Comparison of ENCODE assay signal across 9 cellular contexts in genomic region chr17:58323420-58324408, GRCh38. TPM values are rescaled to one million over a fixed set of nuclear protein-coding genes. Genes with fewer than 3 reads are reported as not detected.
DNase-seq lines count a peak whose midpoint lies in the region; ATAC-seq lines count a peak whose summit lies in the region.
"Had no signal": no experiment of that assay in that cellular context is flagged by ENCODE, and none has a peak within 500 bp of the region (broad histone marks: within the 10 kb centered on the region; RNA-seq: fewer than 3 reads in every experiment).

No MANE protein-coding gene starts in this region.

- peak overlapping the region; percentile 49 for H3K27ac Mint-ChIP-seq in T-helper 2 cell treated with Interferon-gamma antibody and Interleukin-4, amounts not matched to agents 5 μg/mL and 100 μg/mL, for 36 hours

- H3K23ac ChIP-seq in mesenchymal stem cell (ENCODE audit: low read length in 2 of 2), result no peak overlapping the region

- peak overlapping the region; percentile 43 for H2AFZ ChIP-seq in mesenchymal stem cell (ENCODE audit: low read depth, low read length)

- H3K4me3 ChIP-seq in mesenchymal stem cell (ENCODE audit: insufficient read depth in 1 of 2, low read depth in 1 of 2, low read length in 2 of 2) (peak overlapping the region; percentile 29 to 63), thymus (ENCODE audit: low read length) (peak overlapping the region; percentile 29)

- peak overlapping the region; percentile 55 for H3K9ac ChIP-seq in mesenchymal stem cell (ENCODE audit: low read length)

- H2BK5ac ChIP-seq in mesenchymal stem cell (ENCODE audit: low read depth, low read length, poor library complexity, severe bottlenecking), result no peak overlapping the region

- no peak overlapping the region for H3K4ac ChIP-seq in mesenchymal stem cell (ENCODE audit: low read depth in 1 of 2, low read length in 2 of 2)

- H3K4me1 Mint-ChIP-seq in T-helper 2 cell treated with Interferon-gamma antibody and Interleukin-4, amounts not matched to agents 5 μg/mL and 100 μg/mL, for 36 hours (ENCODE audit: low read depth), result peaks cover 17% of the 10 kb centered on the region

- peak overlapping the region; percentile 16 for H3K27ac ChIP-seq in caudate nucleus (ENCODE audit: low read depth, low read length)
- no peak overlapping the region for H3K27ac ChIP-seq in mesenchymal stem cell (ENCODE audit: low read length, poor library complexity, severe bottlenecking)
- H3K27ac ChIP-seq in thymus (ENCODE audit: low read depth), result no peak overlapping the region

- H3K9me3 ChIP-seq in mesenchymal stem cell (ENCODE audit: control insufficient read depth, low read length) (no peaks in the 10 kb centered on the region), thymus (ENCODE audit: control insufficient read depth) (no peaks in the 10 kb centered on the region)

- no peak for DNase-seq in T-helper 2 cell treated with Interferon-gamma antibody and Interleukin-4, amounts not matched to agents 5 μg/mL and 100 μg/mL, for 36 hours (ENCODE audit: low spot score)
- DNase-seq in T-helper 2 cell, result no peak
- DNase-seq in caudate nucleus (lab: John Stamatoyannopoulos, UW), result no peak
- no peak for DNase-seq in mesenchymal stem cell
- no peak for DNase-seq in NCI-H82 treated with DMSO at 0.1 percent for 48 hours (lab: John Stamatoyannopoulos, UW; ENCODE audit: unreplicated experiment)
- no peak for DNase-seq in cerebellum (ENCODE audit: low spot score)
- DNase-seq: activated effector memory CD4-positive, alpha-beta T cell treated with Interleukin-2 at 50 U/mL for 16 hours had no signal

- no peak overlapping the region for H2BK15ac ChIP-seq in mesenchymal stem cell (ENCODE audit: low read depth, poor library complexity, severe bottlenecking)

- peak overlapping the region; percentile 96 for H4K8ac ChIP-seq in mesenchymal stem cell (ENCODE audit: low read length)

- peak overlapping the region; percentile 23 for H3K4me3 Mint-ChIP-seq in T-helper 2 cell treated with Interferon-gamma antibody and Interleukin-4, amounts not matched to agents 5 μg/mL and 100 μg/mL, for 36 hours

- H3K36me3 ChIP-seq in mesenchymal stem cell (ENCODE audit: control insufficient read depth in 1 of 2, insufficient read depth in 2 of 2, low read depth in 1 of 2, low read length in 2 of 2) (peaks cover 0 to 4% of the 10 kb centered on the region in 2 experiments), thymus (ENCODE audit: control insufficient read depth, insufficient read depth) (peaks cover 36% of the 10 kb centered on the region)

- H3K9me3 Mint-ChIP-seq in T-helper 2 cell treated with Interferon-gamma antibody and Interleukin-4, amounts not matched to agents 5 μg/mL and 100 μg/mL, for 36 hours, result no peaks in the 10 kb centered on the region

- H3K36me3 Mint-ChIP-seq in T-helper 2 cell treated with Interferon-gamma antibody and Interleukin-4, amounts not matched to agents 5 μg/mL and 100 μg/mL, for 36 hours (ENCODE audit: low read depth), result peaks cover 30% of the 10 kb centered on the region

- H3K4me1 ChIP-seq in mesenchymal stem cell (ENCODE audit: control insufficient read depth, insufficient read depth, low read depth, low read length) (peaks cover 15% of the 10 kb centered on the region), thymus (ENCODE audit: control insufficient read depth, insufficient read depth, low read length) (peaks cover 31% of the 10 kb centered on the region)

- H3K27me3 ChIP-seq in mesenchymal stem cell (ENCODE audit: control insufficient read depth in 1 of 2, insufficient read depth in 1 of 2, low read length in 2 of 2) (peaks cover 55 to 62% of the 10 kb centered on the region in 2 experiments), thymus (ENCODE audit: control insufficient read depth, insufficient read depth) (no peaks in the 10 kb centered on the region)

- H3K14ac ChIP-seq in mesenchymal stem cell (ENCODE audit: low read length in 2 of 2), result no peak overlapping the region

- H3K79me1 ChIP-seq in mesenchymal stem cell (replicated peaks; ENCODE audit: low read length, poor library complexity, severe bottlenecking), result no peaks in the 10 kb centered on the region

- peak overlapping the region in 1 of 2 experiments; percentile 60 for H3K18ac ChIP-seq in mesenchymal stem cell (ENCODE audit: low read depth in 1 of 2, low read length in 2 of 2)

- H2AK5ac ChIP-seq in mesenchymal stem cell (ENCODE audit: low read length, severe bottlenecking), result no peak overlapping the region

- H3K27me3 Mint-ChIP-seq in T-helper 2 cell treated with Interferon-gamma antibody and Interleukin-4, amounts not matched to agents 5 μg/mL and 100 μg/mL, for 36 hours (ENCODE audit: low read depth), result peaks cover 2% of the 10 kb centered on the region

- peak overlapping the region in 1 of 2 experiments; percentile 24 for H2BK12ac ChIP-seq in mesenchymal stem cell (ENCODE audit: low read length in 2 of 2)

- ATAC-seq in GM18858 (IDR thresholded peaks at IDR 0.05; ENCODE audit: unreplicated experiment), result no peak

- H3K4me2 ChIP-seq in mesenchymal stem cell (ENCODE audit: low read length, poor library complexity, severe bottlenecking), result peak overlapping the region; percentile 88

- no peak overlapping the region for H2BK120ac ChIP-seq in mesenchymal stem cell (ENCODE audit: low read depth, low read length)

- 52% methylated on average over 19 of the region's 20 CpGs for WGBS in mesenchymal stem cell
- WGBS in thymus, result 67% methylated on average over 20 of the region's 20 CpGs

- H4K91ac ChIP-seq in mesenchymal stem cell (ENCODE audit: low read length), result peak overlapping the region; percentile 62

RNA-seq across cellular contexts. Expression of gene TSPOAP1, which starts 4.9 kb away (rescaled TPM):
- 0.23 TPM for polyA plus RNA-seq in mesenchymal stem cell (2013, experiment 1 of 2)
- 0.27 TPM for polyA plus RNA-seq in mesenchymal stem cell (2013, experiment 2 of 2)
- polyA plus RNA-seq in thymus, result 45.2 TPM
- 54.2 TPM for total RNA-seq in cerebellum

RNA-seq across cellular contexts. Expression of gene SUPT4H1, which starts 28.3 kb away (rescaled TPM):
- polyA plus RNA-seq in mesenchymal stem cell (2013, experiment 1 of 2), result 68.0 TPM
- polyA plus RNA-seq in mesenchymal stem cell (2013, experiment 2 of 2), result 70.8 TPM
- polyA plus RNA-seq in thymus, result 103 TPM
- total RNA-seq in cerebellum, result 26.7 TPM

RNA-seq across cellular contexts. Expression of gene MPO, which starts 43.0 kb away (rescaled TPM):
- not detected for polyA plus RNA-seq in mesenchymal stem cell (2013, experiment 1 of 2)
- polyA plus RNA-seq in mesenchymal stem cell (2013, experiment 2 of 2), result not detected
- 5.6 TPM for polyA plus RNA-seq in thymus
- total RNA-seq in cerebellum, result 2.7 TPM
